8 cellular contexts compared by ENCODE assay signal in genomic region chr11:65919151-65920034, GRCh38. TPM values are rescaled to one million over a fixed set of nuclear protein-coding genes. Genes with fewer than 3 reads are reported as not detected.
DNase-seq lines count a peak whose midpoint lies in the region; ATAC-seq lines count a peak whose summit lies in the region.

TSS of gene DRAP1 (plus strand) at chr11:65919426. CDS start at chr11:65919502, 76 bp downstream.

- no peaks in the 10 kb centered on the region for H3K9me3 Mint-ChIP-seq in IgD-negative memory B cell

- ATAC-seq in GM21529 (IDR thresholded peaks at IDR 0.05; ENCODE audit: unreplicated experiment) = peak; percentile 83

- peaks cover 8% of the 10 kb centered on the region for H3K36me3 Mint-ChIP-seq in IgD-negative memory B cell

- peak; percentile 99 for DNase-seq in D341Med (ENCODE audit: low spot score)
- DNase-seq in OCI-M1 (lab: John Stamatoyannopoulos, UW) = peak; percentile 99
- DNase-seq in activated T-cell treated with anti-CD3 and anti-CD28 coated beads for 24 hours (ENCODE audit: low read depth) = peak; percentile 98
- peak; percentile 86 for DNase-seq in epidermal melanocyte (ENCODE audit: insufficient read length, low spot score)
- peak; percentile 98 for DNase-seq in middle frontal gyrus (ENCODE audit: extremely low spot score, low spot score)
- DNase-seq in stimulated activated CD8-positive, alpha-beta memory T cell treated with anti-CD3 and anti-CD28 coated beads, Interleukin-2, amount 100 ng/mL, for 1 hour (ENCODE audit: low read depth in 2 of 2) = peak; percentile 99 to 100

- peaks cover 14 to 23% (median 15%) of the 10 kb centered on the region in 3 donors for H3K4me1 Mint-ChIP-seq in IgD-negative memory B cell

- no peaks in the 10 kb centered on the region for H3K27me3 Mint-ChIP-seq in IgD-negative memory B cell

- peak within 1 kb of the TSS; percentile 88 to 97 (median 96) for H3K4me3 Mint-ChIP-seq in IgD-negative memory B cell

- peak within 1 kb of the TSS; percentile 83 to 98 (median 95) for H3K27ac Mint-ChIP-seq in IgD-negative memory B cell

RNA-seq across cellular contexts. Expression of gene DRAP1, which starts in this region (rescaled TPM):
- polyA plus RNA-seq in IgD-negative memory B cell = 90.7 TPM

Comparison
In these comparisons a context has a peak if more than half of its experiments do, and no peak if none do; other contexts are left out.
1. Peak in every context shown above with its lines: DNase-seq and ATAC-seq.